ENCODE assay signal across 12 cellular contexts in the genomic region with DNA sequence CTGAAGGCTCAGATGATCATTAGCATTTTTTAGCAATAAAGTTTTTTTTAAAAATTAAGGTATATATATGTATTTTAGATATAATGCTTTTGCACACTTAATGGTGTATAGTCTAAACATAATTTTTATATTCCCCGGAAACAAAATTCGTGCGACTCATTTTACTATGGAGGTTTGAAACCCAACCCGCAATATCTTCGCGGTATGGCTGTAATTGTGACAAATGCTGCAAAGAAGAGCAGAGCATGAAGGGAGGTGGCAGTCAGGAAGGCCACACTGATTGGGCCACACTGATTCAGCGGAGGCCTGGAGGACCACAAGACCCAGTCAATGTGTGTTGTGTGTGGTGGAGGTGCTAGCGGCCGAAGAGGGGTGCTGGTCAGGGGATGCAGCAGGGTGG. TPM values are rescaled to one million over a fixed set of nuclear protein-coding genes. Genes with fewer than 3 reads are reported as not detected.
DNase-seq lines count a peak whose midpoint lies in the region; ATAC-seq and TF ChIP-seq lines count a peak whose summit lies in the region.
"Had no signal": no experiment of that assay in that cellular context is flagged by ENCODE, and none has a peak within 500 bp of the region (broad histone marks: within the 10 kb centered on the region; RNA-seq: fewer than 3 reads in every experiment).

No MANE protein-coding gene starts in this region.

- H3K14ac ChIP-seq in mesenchymal stem cell (ENCODE audit: low read length in 2 of 2), result no peak overlapping the region

- ATAC-seq in Right ventricle myocardium inferior (peak; percentile 17), GM21528 (IDR thresholded peaks at IDR 0.05; ENCODE audit: low FRiP score, unreplicated experiment) (no peak)

- H2AK5ac ChIP-seq in mesenchymal stem cell (ENCODE audit: low read length, severe bottlenecking), result no peak overlapping the region

- H3K9ac ChIP-seq in mesenchymal stem cell (ENCODE audit: low read length), result peak overlapping the region; percentile 90

- no peak overlapping the region for H3K27ac ChIP-seq in right atrium auricular region
- H3K27ac ChIP-seq in mesenchymal stem cell (ENCODE audit: low read length, poor library complexity, severe bottlenecking), result no peak overlapping the region
- peak overlapping the region; percentile 77 to 90 (median 86) for H3K27ac ChIP-seq in tibial nerve
- H3K27ac ChIP-seq in prostate gland, result peak overlapping the region in 1 of 2 donors; percentile 67

- H3K18ac ChIP-seq in mesenchymal stem cell (ENCODE audit: low read depth in 1 of 2, low read length in 2 of 2), result peak overlapping the region in 1 of 2 experiments; percentile 97

- WGBS in mesenchymal stem cell, result 93% methylated on average over 9 of the region's 9 CpGs
- WGBS in tibial nerve, 2 donors, result 79 to 84% methylated on average over 9 of the region's 9 CpGs
- 89% methylated on average over 9 of the region's 9 CpGs for WGBS in prostate gland

- no peak overlapping the region for H2BK12ac ChIP-seq in mesenchymal stem cell (ENCODE audit: low read length in 2 of 2)

- H4K8ac ChIP-seq in mesenchymal stem cell (ENCODE audit: low read length), result no peak overlapping the region

- H3K4me3 Mint-ChIP-seq in brain, result peak overlapping the region; percentile 57 to 94 (median 78)

- no peak overlapping the region for H2BK5ac ChIP-seq in mesenchymal stem cell (ENCODE audit: low read depth, low read length, poor library complexity, severe bottlenecking)

- peaks cover 0 to 10% of the 10 kb centered on the region in 2 donors for H3K4me1 ChIP-seq in right atrium auricular region
- peaks cover 7% of the 10 kb centered on the region for H3K4me1 ChIP-seq in mesenchymal stem cell (ENCODE audit: control insufficient read depth, insufficient read depth, low read depth, low read length)
- H3K4me1 ChIP-seq in tibial nerve, result peaks cover 0 to 15% (median 2%) of the 10 kb centered on the region in 4 donors
- H3K4me1 ChIP-seq in prostate gland (replicated peaks), result no peaks in the 10 kb centered on the region

- TF ChIP-seq CTCF in right atrium auricular region (IDR thresholded peaks at IDR 0.05) (no peak), brain (conservative IDR thresholded peaks at IDR 0.05) (no peak), tibial nerve (IDR thresholded peaks at IDR 0.05) (no peak), prostate gland (IDR thresholded peaks at IDR 0.05) (no peak)

- H3K4me2 ChIP-seq in mesenchymal stem cell (ENCODE audit: low read length, poor library complexity, severe bottlenecking), result no peak overlapping the region

- DNase-seq in Right ventricle myocardium inferior (ENCODE audit: missing footprints) (no peak), right atrium auricular region (ENCODE audit: low spot score) (no peak), mesenchymal stem cell (no peak), tibial nerve (ENCODE audit: low spot score in 2 of 2) (no peak), prostate gland (ENCODE audit: low spot score) (no peak)
- DNase-seq in activated CD4-positive, alpha-beta T cell treated with anti-CD3 and anti-CD28 coated beads for 4 hours, result no peak

- H3K27ac Mint-ChIP-seq in brain, result peak overlapping the region in 3 of 5 experiments; percentile 18 to 56 (median 48)

- no peak overlapping the region for H2BK15ac ChIP-seq in mesenchymal stem cell (ENCODE audit: low read depth, poor library complexity, severe bottlenecking)

- no peaks in the 10 kb centered on the region for H3K79me1 ChIP-seq in mesenchymal stem cell (replicated peaks; ENCODE audit: low read length, poor library complexity, severe bottlenecking)

- no peak overlapping the region for H2BK120ac ChIP-seq in mesenchymal stem cell (ENCODE audit: low read depth, low read length)

- H3K23ac ChIP-seq in mesenchymal stem cell (ENCODE audit: low read length in 2 of 2), result no peak overlapping the region

- no peak for TF ChIP-seq EP300 in tibial nerve (IDR thresholded peaks at IDR 0.05)

- H2AFZ ChIP-seq in mesenchymal stem cell (ENCODE audit: low read depth, low read length), result peak overlapping the region; percentile 75

- H3K9me3 ChIP-seq in right atrium auricular region (no peaks in the 10 kb centered on the region), mesenchymal stem cell (ENCODE audit: control insufficient read depth, low read length) (no peaks in the 10 kb centered on the region), tibial nerve (no peaks in the 10 kb centered on the region), prostate gland (no peaks in the 10 kb centered on the region)

- H3K36me3 ChIP-seq in right atrium auricular region (no peaks in the 10 kb centered on the region), mesenchymal stem cell (ENCODE audit: control insufficient read depth in 1 of 2, insufficient read depth in 2 of 2, low read depth in 1 of 2, low read length in 2 of 2) (no peaks in the 10 kb centered on the region), tibial nerve (no peaks in the 10 kb centered on the region), prostate gland (no peaks in the 10 kb centered on the region)

- H3K27me3 ChIP-seq in right atrium auricular region (no peaks in the 10 kb centered on the region), mesenchymal stem cell (ENCODE audit: control insufficient read depth in 1 of 2, insufficient read depth in 1 of 2, low read length in 2 of 2) (peaks cover 9 to 11% of the 10 kb centered on the region in 2 experiments), tibial nerve (no peaks in the 10 kb centered on the region), prostate gland (replicated peaks; ENCODE audit: insufficient read depth) (no peaks in the 10 kb centered on the region)

- intact Hi-C loops in Right ventricle myocardium inferior (cut with DNase I), result loop anchor here (2.0 to 10.0 kb wide), 2 partner anchors 99 to 295 kb away; a partner anchor contains a TSS
- intact Hi-C loops in prostate gland (cut with DNase I), result loop anchor here (2.0 kb wide), 3 partner anchors 41 to 97 kb away; no protein-coding TSS in a partner anchor

- TF ChIP-seq POLR2A in tibial nerve (IDR thresholded peaks at IDR 0.05), result no peak
- TF ChIP-seq POLR2A in prostate gland (IDR thresholded peaks at IDR 0.05), result no peak

- H4K91ac ChIP-seq in mesenchymal stem cell (ENCODE audit: low read length), result no peak overlapping the region

- H3K36me3 Mint-ChIP-seq in brain, result no peaks in the 10 kb centered on the region

- H3K4me3 ChIP-seq in right atrium auricular region (peak overlapping the region in 1 of 2 donors; percentile 64), mesenchymal stem cell (ENCODE audit: insufficient read depth in 1 of 2, low read depth in 1 of 2, low read length in 2 of 2) (peak overlapping the region in 1 of 2 experiments; percentile 80), tibial nerve (peak overlapping the region in 3 of 4 donors; percentile 50 to 77 (median 64)), prostate gland (peak overlapping the region in 1 of 2 donors; percentile 59)

- H3K4me1 Mint-ChIP-seq in brain, result peaks cover 14% of the 10 kb centered on the region

- H3K27me3 Mint-ChIP-seq in brain, result peaks cover 20% of the 10 kb centered on the region

- H3K4ac ChIP-seq in mesenchymal stem cell (ENCODE audit: low read depth in 1 of 2, low read length in 2 of 2), result no peak overlapping the region

- H3K9me3 Mint-ChIP-seq in brain, result no peaks in the 10 kb centered on the region

RNA-seq across cellular contexts. Expression of a gene that starts 4.5 kb away (rescaled TPM):
- not detected for total RNA-seq in Right ventricle myocardium inferior
- not detected for total RNA-seq in right atrium auricular region
- not detected for polyA plus RNA-seq in brain (ENCODE audit: insufficient read depth, low read depth, low replicate concordance)
- polyA plus RNA-seq in mesenchymal stem cell (2013, experiment 1 of 2), result not detected
- polyA plus RNA-seq in mesenchymal stem cell (2013, experiment 2 of 2), result not detected
- not detected for total RNA-seq in tibial nerve
- not detected for total RNA-seq in prostate gland
- total RNA-seq: cerebellum; Daoy; T-helper 2 cell treated with Interferon-gamma antibody and Interleukin-4, amounts not matched to agents 100 ng/mL and 5 ng/mL, for 36 hours had no signal
- polyA plus RNA-seq: neural cell had no signal

RNA-seq across cellular contexts. Expression of a gene that starts 25.8 kb away (rescaled TPM):
- total RNA-seq in Right ventricle myocardium inferior, result 4.1 TPM
- 1 to 10 TPM; 1.7 to 2.7 TPM for total RNA-seq in right atrium auricular region
- 1.4 TPM for polyA plus RNA-seq in brain (ENCODE audit: insufficient read depth, low read depth, low replicate concordance)
- not detected for polyA plus RNA-seq in mesenchymal stem cell (2013, experiment 1 of 2)
- not detected for polyA plus RNA-seq in mesenchymal stem cell (2013, experiment 2 of 2)
- total RNA-seq in tibial nerve, result 10 to 100 TPM in 3 of 4 donors, 1 to 10 TPM in 1; 9.0 to 20.0 (median 16.7) TPM
- total RNA-seq in prostate gland, result 10 to 100 TPM in 1 of 2 donors, 1 to 10 TPM in 1; 8.6 to 15.5 TPM
- polyA plus RNA-seq: neural cell had no signal

Comparison
In these comparisons a context has a peak if more than half of its experiments do, and no peak if none do; other contexts are left out.
1. H3K27ac ChIP-seq: peak in tibial nerve (4 of 4); none in right atrium auricular region (0 of 2) and mesenchymal stem cell (single experiment).